In the genomic region with DNA sequence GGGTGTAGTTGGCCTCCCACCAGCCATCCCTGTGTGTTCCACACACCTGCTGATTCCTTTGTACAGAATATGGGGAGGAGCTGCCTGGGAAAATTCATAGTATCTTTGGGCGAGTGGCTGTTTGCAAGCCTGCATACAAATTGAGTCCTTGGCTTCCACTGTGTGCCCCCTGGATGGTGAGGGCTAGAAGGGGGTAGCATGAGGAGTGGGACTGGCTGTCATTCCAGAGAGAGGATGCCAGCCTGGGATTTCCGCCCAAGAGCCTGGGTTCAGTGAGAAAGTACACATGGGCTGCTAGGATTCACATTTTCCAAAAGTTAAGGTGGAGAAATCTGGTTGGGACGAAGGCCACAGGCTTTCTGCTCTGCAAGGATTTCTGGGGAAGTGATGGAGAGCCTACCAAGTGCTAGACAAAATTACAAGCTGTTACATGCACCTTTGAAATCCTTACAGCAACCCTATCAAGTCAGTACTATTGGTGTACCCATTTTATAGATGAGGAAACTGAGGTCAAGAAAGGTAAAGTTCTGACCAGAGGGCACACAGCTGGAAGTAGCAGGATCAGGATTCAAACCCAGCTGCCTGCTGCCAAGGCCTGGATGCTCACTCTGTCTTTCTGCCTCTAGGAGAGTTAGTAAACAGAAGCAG, we compare ENCODE assay signal across 25 cellular contexts. TPM values are rescaled to one million over a fixed set of nuclear protein-coding genes. Genes with fewer than 3 reads are reported as not detected.
DNase-seq lines count a peak whose midpoint lies in the region; ATAC-seq and TF ChIP-seq lines count a peak whose summit lies in the region.
"Had no signal": no experiment of that assay in that cellular context is flagged by ENCODE, and none has a peak within 500 bp of the region (broad histone marks: within the 10 kb centered on the region; RNA-seq: fewer than 3 reads in every experiment).

No MANE protein-coding gene starts in this region.

- H2BK12ac ChIP-seq in neuronal stem cell (ENCODE audit: low read length): no peak overlapping the region

- no peak overlapping the region for H4K8ac ChIP-seq in neuronal stem cell (ENCODE audit: low read depth, low read length)

- no peak overlapping the region for H2BK5ac ChIP-seq in neuronal stem cell (ENCODE audit: low read length)

- peak overlapping the region; percentile 53 for H3K18ac ChIP-seq in neuronal stem cell (ENCODE audit: low read length)

- CTCF ChIA-PET in CD8-positive, alpha-beta T cell (lab: Charles Lee): interaction anchor here (1.0 to 3.0 kb wide), 4 partner anchors 8 to 55 kb away, joined by 3 to 10 read pairs (median 4); no protein-coding TSS in a partner anchor
- CTCF ChIA-PET in WTC11 (lab: Charles Lee) (no interaction called here), GM10248 (lab: Yijun Ruan, JAX) (interaction anchor here (1.2 kb wide), 1 partner anchor 14 kb away, joined by 4 read pairs; no protein-coding TSS in a partner anchor), OCI-LY7 (lab: Charles Lee; ENCODE audit: unreplicated experiment) (no interaction called here), A673 (lab: Charles Lee) (no interaction called here)

- H2BK15ac ChIP-seq in neuronal stem cell (ENCODE audit: low read length): no peak overlapping the region

- no peak for ATAC-seq in CD8-positive, alpha-beta T cell
- no peak for ATAC-seq in WTC11
- ATAC-seq: activated CD4-positive, alpha-beta T cell treated with anti-CD3 and anti-CD28 coated beads for 36 hours; activated T-cell treated with anti-CD3 and anti-CD28 coated beads, Interleukin-2, amount 50 U/mL, for 72 hours had no signal

- H3K4me2 ChIP-seq in neuronal stem cell (ENCODE audit: insufficient read depth, low read length, poor library complexity, severe bottlenecking) (no peak overlapping the region), OCI-LY7 (ENCODE audit: low read length) (no peak overlapping the region)
- H3K4me2 ChIP-seq: smooth muscle cell had no signal

- H2AFZ ChIP-seq in neuronal stem cell (ENCODE audit: low read length): no peak overlapping the region
- no peak overlapping the region for H2AFZ ChIP-seq in OCI-LY7 (ENCODE audit: low read length)

- no peaks in the 10 kb centered on the region for H3K36me3 Mint-ChIP-seq in CD8-positive, alpha-beta T cell
- no peaks in the 10 kb centered on the region for H3K36me3 Mint-ChIP-seq in WTC11
- H3K36me3 Mint-ChIP-seq: activated naive CD8-positive, alpha-beta T cell treated with anti-CD3 and anti-CD28 coated beads for 36 hours; CD4-positive, alpha-beta memory T cell; mesothelial cell of epicardium; stimulated activated naive B cell treated with anti-CD40 and anti-IgM and Interleukin-4, amounts not matched to agents 10 μg/mL and 1 μg/mL and 100 μg/mL, for 72 hours had no signal

- H3K79me1 ChIP-seq in neuronal stem cell (ENCODE audit: low read depth, low read length): no peaks in the 10 kb centered on the region

- no peak overlapping the region for H4K91ac ChIP-seq in neuronal stem cell (ENCODE audit: low read depth, low read length, poor library complexity)

- BruUV-seq in OCI-LY7 (replicated peaks; lab: Mats Ljungman, UMichigan) (no TSS peak), A673 (replicated peaks; lab: Mats Ljungman, UMichigan) (no TSS peak)

- no peaks in the 10 kb centered on the region for H3K4me1 Mint-ChIP-seq in CD8-positive, alpha-beta T cell (ENCODE audit: low read depth)
- H3K4me1 Mint-ChIP-seq in WTC11: no peaks in the 10 kb centered on the region
- H3K4me1 Mint-ChIP-seq: activated CD4-positive, alpha-beta T cell treated with anti-CD3 and anti-CD28 coated beads for 36 hours; activated naive CD8-positive, alpha-beta T cell treated with anti-CD3 and anti-CD28 coated beads for 36 hours; stimulated activated naive B cell treated with anti-CD40 and anti-IgM and Interleukin-4, amounts not matched to agents 10 μg/mL and 1 μg/mL and 100 μg/mL, for 72 hours had no signal

- no peak overlapping the region for H3K4me3 Mint-ChIP-seq in CD8-positive, alpha-beta T cell
- no peak overlapping the region for H3K4me3 Mint-ChIP-seq in WTC11
- H3K4me3 Mint-ChIP-seq: activated CD4-positive, alpha-beta T cell treated with anti-CD3 and anti-CD28 coated beads for 36 hours; activated naive CD8-positive, alpha-beta T cell treated with anti-CD3 and anti-CD28 coated beads for 36 hours; activated T-cell treated with anti-CD3 and anti-CD28 coated beads, Interleukin-2, amount 50 U/mL, for 72 hours; CD4-positive, alpha-beta memory T cell; mesothelial cell of epicardium; nephron progenitor cell; stimulated activated naive B cell treated with anti-CD40 and anti-IgM and Interleukin-4, amounts not matched to agents 10 μg/mL and 1 μg/mL and 100 μg/mL, for 72 hours had no signal

- WGBS in neuronal stem cell (ENCODE audit: extremely low coverage in 2 of 2, insufficient read length in 2 of 2, insufficient replicate concordance in 1 of 2), 2 donors: no CpG with 5 or more reads among the region's 3 CpGs

- no peaks in the 10 kb centered on the region for H3K27me3 Mint-ChIP-seq in CD8-positive, alpha-beta T cell (ENCODE audit: low read depth)
- no peaks in the 10 kb centered on the region for H3K27me3 Mint-ChIP-seq in WTC11 (ENCODE audit: low read depth)
- H3K27me3 Mint-ChIP-seq: activated CD4-positive, alpha-beta T cell treated with anti-CD3 and anti-CD28 coated beads for 36 hours; activated naive CD8-positive, alpha-beta T cell treated with anti-CD3 and anti-CD28 coated beads for 36 hours; CD4-positive, alpha-beta memory T cell had no signal

- no peak overlapping the region for H3K4me3 ChIP-seq in CD8-positive, alpha-beta T cell (ENCODE audit: low read depth, low read length)
- no peak overlapping the region for H3K4me3 ChIP-seq in neuronal stem cell (ENCODE audit: low read length in 2 of 2)
- H3K4me3 ChIP-seq in OCI-LY7 (ENCODE audit: low read depth, low read length, poor library complexity, severe bottlenecking): no peak overlapping the region
- no peak overlapping the region for H3K4me3 ChIP-seq in A673 (ENCODE audit: low read depth, low read length, poor library complexity, severe bottlenecking)
- H3K4me3 ChIP-seq: Peyer's patch, SJSA1, smooth muscle cell, thyroid gland had no signal

- H2AK5ac ChIP-seq in neuronal stem cell (ENCODE audit: low read depth, low read length): peak overlapping the region; percentile 12

- H3K9me2 ChIP-seq in OCI-LY7 (ENCODE audit: insufficient read depth, low read length): no peaks in the 10 kb centered on the region

- no peak for TF ChIP-seq CTCF in CD8-positive, alpha-beta T cell (IDR thresholded peaks at IDR 0.05)
- no peak for TF ChIP-seq CTCF in WTC11 (IDR thresholded peaks at IDR 0.05)
- no peak for TF ChIP-seq CTCF in GM10248 (IDR thresholded peaks at IDR 0.05; ENCODE audit: control extremely low read depth, extremely low read depth, low read depth, missing control alignments)
- TF ChIP-seq CTCF in OCI-LY7 (conservative IDR thresholded peaks at IDR 0.05; ENCODE audit: low read length): no peak
- no peak for TF ChIP-seq CTCF in A673 (conservative IDR thresholded peaks at IDR 0.05; ENCODE audit: low read depth, low read length)

- intact Hi-C loops in CD8-positive, alpha-beta T cell (cut with DNase I, micrococcal nuclease): no loop called here
- intact Hi-C loops in OCI-LY7 (cut with micrococcal nuclease; ENCODE audit: unreplicated experiment): no loop called here
- intact Hi-C loops in A673 (cut with micrococcal nuclease; ENCODE audit: unreplicated experiment): no loop called here

- no peaks in the 10 kb centered on the region for H3K79me2 ChIP-seq in OCI-LY7 (ENCODE audit: insufficient read depth, low read depth, low read length)

- H2BK120ac ChIP-seq in neuronal stem cell (ENCODE audit: low read depth, low read length): no peak overlapping the region

- H3K27ac ChIP-seq in CD8-positive, alpha-beta T cell (ENCODE audit: low read depth, low read length): no peak overlapping the region
- H3K27ac ChIP-seq in neuronal stem cell (replicated peaks; ENCODE audit: low read length) (no peak overlapping the region), OCI-LY7 (ENCODE audit: low read depth, low read length, poor library complexity, severe bottlenecking) (no peak overlapping the region), A673 (ENCODE audit: low read depth, low read length, poor library complexity, severe bottlenecking) (no peak overlapping the region)
- H3K27ac ChIP-seq: SJSA1, thyroid gland had no signal

- H3K27ac Mint-ChIP-seq in CD8-positive, alpha-beta T cell: peak overlapping the region; percentile 22
- no peak overlapping the region for H3K27ac Mint-ChIP-seq in WTC11
- H3K27ac Mint-ChIP-seq: activated CD4-positive, alpha-beta T cell treated with anti-CD3 and anti-CD28 coated beads for 36 hours; activated naive CD8-positive, alpha-beta T cell treated with anti-CD3 and anti-CD28 coated beads for 36 hours; activated T-cell treated with anti-CD3 and anti-CD28 coated beads, Interleukin-2, amount 50 U/mL, for 72 hours; CD4-positive, alpha-beta memory T cell; mesothelial cell of epicardium; nephron progenitor cell; progenitor cell of endocrine pancreas; stimulated activated naive B cell treated with anti-CD40 and anti-IgM and Interleukin-4, amounts not matched to agents 10 μg/mL and 1 μg/mL and 100 μg/mL, for 72 hours had no signal

- H3K9ac ChIP-seq in neuronal stem cell (ENCODE audit: low read depth, low read length, poor library complexity): no peak overlapping the region

- POLR2A ChIA-PET in CD8-positive, alpha-beta T cell (lab: Charles Lee): no interaction called here
- POLR2A ChIA-PET in WTC11 (lab: Charles Lee): no interaction called here
- POLR2A ChIA-PET in GM10248 (lab: Yijun Ruan, JAX): no interaction called here
- POLR2A ChIA-PET in OCI-LY7 (lab: Charles Lee): interaction anchor here (0.7 kb wide), 1 partner anchor 21 kb away, joined by 3 read pairs; no protein-coding TSS in a partner anchor
- POLR2A ChIA-PET in A673 (lab: Charles Lee; ENCODE audit: low non-redundant PET): no interaction called here

- no peaks in the 10 kb centered on the region for H3K9me3 Mint-ChIP-seq in CD8-positive, alpha-beta T cell
- H3K9me3 Mint-ChIP-seq in WTC11: 0 out of 2 replicates have a peak, but pooled peaks cover 3% of the 10 kb centered on the region
- H3K9me3 Mint-ChIP-seq: activated naive CD8-positive, alpha-beta T cell treated with anti-CD3 and anti-CD28 coated beads for 36 hours; activated T-cell treated with anti-CD3 and anti-CD28 coated beads, Interleukin-2, amount 50 U/mL, for 72 hours; mesothelial cell of epicardium had no signal

- no peaks in the 10 kb centered on the region for H4K20me1 ChIP-seq in OCI-LY7 (ENCODE audit: insufficient read depth, low read length)

- H3K27me3 ChIP-seq in CD8-positive, alpha-beta T cell (ENCODE audit: insufficient read depth, low read length): no peaks in the 10 kb centered on the region
- H3K27me3 ChIP-seq in neuronal stem cell (ENCODE audit: control insufficient read depth in 3 of 3, insufficient read depth in 3 of 3, low read depth in 1 of 3, low read length in 3 of 3) (peaks cover 0 to 14% (median 0%) of the 10 kb centered on the region in 3 experiments), A673 (replicated peaks; ENCODE audit: insufficient read depth, low read depth, low read length, poor library complexity) (no peaks in the 10 kb centered on the region)
- H3K27me3 ChIP-seq: Peyer's patch, SJSA1, thyroid gland had no signal

- H3K23ac ChIP-seq in neuronal stem cell (ENCODE audit: low read depth, low read length, poor library complexity): no peak overlapping the region

- DNase-seq in CD8-positive, alpha-beta T cell: no peak
- DNase-seq in WTC11 (ENCODE audit: low spot score): no peak
- peak; percentile 55 for DNase-seq in globus pallidus (ENCODE audit: low spot score)
- no peak for DNase-seq in neuronal stem cell (ENCODE audit: low spot score)
- no peak for DNase-seq in GM10248 (ENCODE audit: extremely low spot score)
- DNase-seq in OCI-LY7 (ENCODE audit: low spot score): no peak
- no peak for DNase-seq in CD1c-positive myeloid dendritic cell (ENCODE audit: extremely low spot score)
- DNase-seq in A673 (ENCODE audit: low spot score): no peak
- DNase-seq: activated CD4-positive, alpha-beta T cell treated with anti-CD3 and anti-CD28 coated beads for 36 hours; activated naive CD8-positive, alpha-beta T cell treated with anti-CD3 and anti-CD28 coated beads for 36 hours; activated T-cell treated with anti-CD3 and anti-CD28 coated beads, Interleukin-2, amount 50 U/mL, for 72 hours; CD4-positive, alpha-beta memory T cell; cerebellar nuclear complex; NCI-H2107; NK-92 treated with Interleukin-12 subunit alpha and Interleukin-12 subunit beta, amount 100 ng/mL, for 24 hours; Peyer's patch; stimulated activated naive B cell treated with anti-CD40 and anti-IgM and Interleukin-4, amounts not matched to agents 10 μg/mL and 1 μg/mL and 100 μg/mL, for 72 hours; T-helper 1 cell had no signal

- H3K9me3 ChIP-seq in CD8-positive, alpha-beta T cell (ENCODE audit: low read length): no peaks in the 10 kb centered on the region
- H3K9me3 ChIP-seq in neuronal stem cell (replicated peaks in 1 of 2; ENCODE audit: control insufficient read depth in 2 of 2, insufficient read depth in 1 of 2, low read depth in 1 of 2, low read length in 2 of 2) (no peaks in the 10 kb centered on the region), OCI-LY7 (ENCODE audit: low read length) (no peaks in the 10 kb centered on the region), A673 (ENCODE audit: low read depth, low read length, poor library complexity, severe bottlenecking) (no peaks in the 10 kb centered on the region)
- H3K9me3 ChIP-seq: Peyer's patch, SJSA1, thyroid gland had no signal

- no peaks in the 10 kb centered on the region for H3K4me1 ChIP-seq in CD8-positive, alpha-beta T cell (ENCODE audit: insufficient read depth, low read length)
- H3K4me1 ChIP-seq in neuronal stem cell (ENCODE audit: control insufficient read depth in 2 of 2, insufficient read depth in 1 of 2, low read depth in 1 of 2, low read length in 2 of 2) (peaks cover 12 to 19% of the 10 kb centered on the region in 2 donors), OCI-LY7 (ENCODE audit: insufficient read depth, low read length, poor library complexity, severe bottlenecking) (no peaks in the 10 kb centered on the region), A673 (ENCODE audit: insufficient read depth, low read length, poor library complexity, severe bottlenecking) (no peaks in the 10 kb centered on the region)
- H3K4me1 ChIP-seq: Peyer's patch had no signal

- H3K36me3 ChIP-seq in CD8-positive, alpha-beta T cell (ENCODE audit: insufficient read depth, low read length): no peaks in the 10 kb centered on the region
- H3K36me3 ChIP-seq in neuronal stem cell (replicated peaks in 1 of 2; ENCODE audit: control insufficient read depth in 2 of 2, insufficient read depth in 2 of 2, low read length in 2 of 2): no peaks in the 10 kb centered on the region
- H3K36me3 ChIP-seq in OCI-LY7 (ENCODE audit: insufficient read depth, low read length): no peaks in the 10 kb centered on the region
- no peaks in the 10 kb centered on the region for H3K36me3 ChIP-seq in A673 (ENCODE audit: insufficient read depth, low read length, poor library complexity, severe bottlenecking)
- H3K36me3 ChIP-seq: Peyer's patch, SJSA1, thyroid gland had no signal

- H3K14ac ChIP-seq in neuronal stem cell (ENCODE audit: low read length): no peak overlapping the region

- H3K4ac ChIP-seq in neuronal stem cell (ENCODE audit: low read length): no peak overlapping the region

RNA-seq across cellular contexts. Expression of gene TOGARAM2, which starts 0.6 kb away (rescaled TPM):
- 1 to 10 TPM; 4.6 to 4.8 TPM for total RNA-seq in CD8-positive, alpha-beta T cell
- total RNA-seq in WTC11 (2021) (0.62 to 1.0 TPM (median 1.0 TPM) in 3 replicates), OCI-LY7 (2022) (not detected in 2 replicates), A673 (2021) (0.31 and 0.75 TPM in 2 replicates)
- polyA plus RNA-seq in neuronal stem cell (2013, experiment 1 of 2): 0.06 TPM
- polyA plus RNA-seq in neuronal stem cell (2013, experiment 2 of 2): 0.06 TPM
- total RNA-seq in OCI-LY7 (2014; rRNA removed; shearing (Covaris generic)): 0.03 and 1.6 TPM in 2 replicates
- total RNA-seq: glomerular endothelial cell had no signal

Comparison
In these comparisons a context has a peak if more than half of its experiments do, and no peak if none do; other contexts are left out.
1. CTCF ChIA-PET loops: an anchor here in CD8-positive, alpha-beta T cell (1.0 to 3.0 kb wide) and GM10248 (1.2 kb wide); none called in WTC11, OCI-LY7 and A673.